ENCODE assay signal across 9 cellular contexts in genomic region chr9:121686930-121687541, GRCh38. TPM values are rescaled to one million over a fixed set of nuclear protein-coding genes. Genes with fewer than 3 reads are reported as not detected.
DNase-seq lines count a peak whose midpoint lies in the region; ATAC-seq, FAIRE-seq and TF ChIP-seq lines count a peak whose summit lies in the region.
"Had no signal": no experiment of that assay in that cellular context is flagged by ENCODE, and none has a peak within 500 bp of the region (broad histone marks: within the 10 kb centered on the region; RNA-seq: fewer than 3 reads in every experiment).

No MANE protein-coding gene starts in this region.

- H3K4me3 ChIP-seq in MG63 (no peak overlapping the region), bronchial epithelial cell (ENCODE audit: low read depth, low read length) (no peak overlapping the region), kidney epithelial cell (ENCODE audit: low read depth, low read length) (no peak overlapping the region)

- peaks cover 3% of the 10 kb centered on the region for H3K36me3 Mint-ChIP-seq in T-helper 17 cell (ENCODE audit: low read depth)

- no peak overlapping the region for H3K27ac Mint-ChIP-seq in T-helper 17 cell
- H3K27ac Mint-ChIP-seq: stimulated activated naive CD8-positive, alpha-beta T cell treated with anti-CD3 and anti-CD28 coated beads, Interleukin-15, Interleukin-2, amounts not matched to agents 100 ng/mL and 50 ng/mL, for 24 hours had no signal

- H3K4me1 Mint-ChIP-seq in T-helper 17 cell, result no peaks in the 10 kb centered on the region

- H3K4me3 Mint-ChIP-seq in T-helper 17 cell, result no peak overlapping the region
- H3K4me3 Mint-ChIP-seq: stimulated activated naive CD8-positive, alpha-beta T cell treated with anti-CD3 and anti-CD28 coated beads, Interleukin-15, Interleukin-2, amounts not matched to agents 100 ng/mL and 50 ng/mL, for 24 hours had no signal

- H3K27me3 ChIP-seq in MG63, result no peaks in the 10 kb centered on the region
- H3K27me3 ChIP-seq in bronchial epithelial cell (ENCODE audit: control insufficient read depth, insufficient read depth, low read length), result no peaks in the 10 kb centered on the region
- no peaks in the 10 kb centered on the region for H3K27me3 ChIP-seq in kidney epithelial cell (ENCODE audit: control insufficient read depth, insufficient read depth, low read length)

- H3K36me3 ChIP-seq in MG63 (no peaks in the 10 kb centered on the region), bronchial epithelial cell (ENCODE audit: control insufficient read depth, insufficient read depth, low read length) (no peaks in the 10 kb centered on the region), kidney epithelial cell (ENCODE audit: control insufficient read depth, insufficient read depth, low read length) (no peaks in the 10 kb centered on the region)

- no peak for FAIRE-seq in bronchial epithelial cell (lab: Jason Lieb, UNC)

- peak; percentile 67 for ATAC-seq in GM19397 (IDR thresholded peaks at IDR 0.05; ENCODE audit: unreplicated experiment)
- ATAC-seq in T-helper 17 cell, result peak; percentile 50

- H3K27me3 Mint-ChIP-seq in T-helper 17 cell, result peaks cover 23% of the 10 kb centered on the region

- TF ChIP-seq CTCF in bronchial epithelial cell (IDR thresholded peaks at IDR 0.05; ENCODE audit: insufficient read depth, low read length, severe bottlenecking), result peak; percentile 98
- peak; percentile 95 for TF ChIP-seq CTCF in kidney epithelial cell (IDR thresholded peaks at IDR 0.05; ENCODE audit: insufficient read depth, low read length, poor library complexity, severe bottlenecking)

- peak; percentile 56 for DNase-seq in COLO668 (lab: John Stamatoyannopoulos, UW; ENCODE audit: unreplicated experiment)
- DNase-seq in MG63, result peak; percentile 55
- peak in 1 of 3 donors; percentile 21 for DNase-seq in T-helper 17 cell
- DNase-seq in bronchial epithelial cell (ENCODE audit: low read depth), result peak; percentile 65
- DNase-seq in kidney epithelial cell (ENCODE audit: low read depth), result no peak
- peak in 3 of 4 experiments; percentile 21 to 46 (median 35) for DNase-seq in stimulated activated CD4-positive, alpha-beta T cell treated with anti-CD3 and anti-CD28 coated beads, Interleukin-1b, Interleukin-23, amount 100 ng/mL, for 24 hours (ENCODE audit: low read depth in 4 of 4, low spot score in 1 of 4)
- DNase-seq in cortex of kidney (lab: John Stamatoyannopoulos, UW), result no peak

- H3K9me3 ChIP-seq in MG63 (no peaks in the 10 kb centered on the region), T-helper 17 cell (ENCODE audit: control insufficient read depth, low read length, poor library complexity, severe bottlenecking) (no peaks in the 10 kb centered on the region)

RNA-seq across cellular contexts. Expression of gene DAB2IP, which starts 35.6 kb away (rescaled TPM):
- total RNA-seq in MG63 (2014; rRNA removed; shearing (Covaris generic); ENCODE audit: low replicate concordance), result 6.8 and 7.3 TPM in 2 replicates
- total RNA-seq in T-helper 17 cell (not detected), bronchial epithelial cell (8.4 TPM in 2 replicates), kidney epithelial cell (38.0 and 51.1 TPM in 2 replicates)

Comparison
In these comparisons a context has a peak if more than half of its experiments do, and no peak if none do; other contexts are left out.
1. DNase-seq: peak in COLO668 (single experiment), MG63 (single experiment), bronchial epithelial cell (single experiment) and stimulated activated CD4-positive, alpha-beta T cell treated with anti-CD3 and anti-CD28 coated beads, Interleukin-1b, Interleukin-23, amount 100 ng/mL, for 24 hours (3 of 4); none in kidney epithelial cell (single experiment) and cortex of kidney (single experiment).